21 cellular contexts compared by ENCODE assay signal in genomic region chr9:78357165-78357873, GRCh38.
DNase-seq lines count a peak whose midpoint lies in the region; ATAC-seq and TF ChIP-seq lines count a peak whose summit lies in the region.
"Had no signal": no experiment of that assay in that cellular context is flagged by ENCODE, and none has a peak within 500 bp of the region (broad histone marks: within the 10 kb centered on the region; RNA-seq: fewer than 3 reads in every experiment).

No MANE protein-coding gene starts in this region.

- POLR2A ChIA-PET in activated B cell treated with CpG ODN at 0.5 μM for 24 hours (lab: Charles Lee): interaction anchor here (1.6 kb wide), 1 partner anchor 60 kb away, joined by 3 read pairs; the partner anchor contains the start of gene PSAT1

- no peaks in the 10 kb centered on the region for H3K4me1 Mint-ChIP-seq in activated B cell treated with CpG ODN at 0.5 μM for 24 hours
- peaks cover 2% of the 10 kb centered on the region for H3K4me1 Mint-ChIP-seq in activated CD8-positive, alpha-beta memory T cell treated with anti-CD3 and anti-CD28 coated beads, Interleukin-2, amount 10 ng/mL, durations not matched to agents 7 days and 5 days
- H3K4me1 Mint-ChIP-seq: natural killer cell had no signal

- no peak overlapping the region for H3K27ac Mint-ChIP-seq in activated B cell treated with CpG ODN at 0.5 μM for 24 hours
- no peak overlapping the region for H3K27ac Mint-ChIP-seq in activated CD8-positive, alpha-beta memory T cell treated with anti-CD3 and anti-CD28 coated beads, Interleukin-2, amount 10 ng/mL, durations not matched to agents 7 days and 5 days
- H3K27ac Mint-ChIP-seq: CD8-positive, alpha-beta T cell; immature natural killer cell; natural killer cell; T-helper 2 cell treated with Interferon-gamma antibody and Interleukin-4, amounts not matched to agents 5 μg/mL and 100 μg/mL, for 36 hours had no signal

- CTCF ChIA-PET in activated B cell treated with CpG ODN at 0.5 μM for 24 hours (lab: Charles Lee): interaction anchor here (0.5 kb wide), 1 partner anchor 385 kb away, joined by 4 read pairs; no protein-coding TSS in a partner anchor
- CTCF ChIA-PET in activated CD8-positive, alpha-beta memory T cell treated with anti-CD3 and anti-CD28 coated beads, Interleukin-2, amount 10 ng/mL, durations not matched to agents 7 days and 5 days (lab: Charles Lee): no interaction called here

- no peak overlapping the region for H3K4me3 Mint-ChIP-seq in activated B cell treated with CpG ODN at 0.5 μM for 24 hours
- no peak overlapping the region for H3K4me3 Mint-ChIP-seq in activated CD8-positive, alpha-beta memory T cell treated with anti-CD3 and anti-CD28 coated beads, Interleukin-2, amount 10 ng/mL, durations not matched to agents 7 days and 5 days
- H3K4me3 Mint-ChIP-seq: CD8-positive, alpha-beta T cell; immature natural killer cell; natural killer cell; T-helper 2 cell treated with Interferon-gamma antibody and Interleukin-4, amounts not matched to agents 5 μg/mL and 100 μg/mL, for 36 hours had no signal

- H3K4me3 ChIP-seq in GM12864 (ENCODE audit: low read depth, low read length): no peak overlapping the region
- H3K4me3 ChIP-seq: body of pancreas, lung, SJCRH30, stomach, uterus had no signal

- no peaks in the 10 kb centered on the region for H3K36me3 Mint-ChIP-seq in activated B cell treated with CpG ODN at 0.5 μM for 24 hours (ENCODE audit: low read depth)
- H3K36me3 Mint-ChIP-seq in activated CD8-positive, alpha-beta memory T cell treated with anti-CD3 and anti-CD28 coated beads, Interleukin-2, amount 10 ng/mL, durations not matched to agents 7 days and 5 days: no peaks in the 10 kb centered on the region
- H3K36me3 Mint-ChIP-seq: CD8-positive, alpha-beta T cell; immature natural killer cell; natural killer cell had no signal

- intact Hi-C loops in activated B cell treated with CpG ODN at 0.5 μM for 24 hours (cut with micrococcal nuclease): no loop called here

- H3K27me3 Mint-ChIP-seq in activated B cell treated with CpG ODN at 0.5 μM for 24 hours: no peaks in the 10 kb centered on the region
- no peaks in the 10 kb centered on the region for H3K27me3 Mint-ChIP-seq in activated CD8-positive, alpha-beta memory T cell treated with anti-CD3 and anti-CD28 coated beads, Interleukin-2, amount 10 ng/mL, durations not matched to agents 7 days and 5 days

- no peak for TF ChIP-seq CTCF in GM12864 (IDR thresholded peaks at IDR 0.05; ENCODE audit: low read depth, low read length, missing control alignments)
- no peak for TF ChIP-seq CTCF in activated B cell treated with CpG ODN at 0.5 μM for 24 hours (IDR thresholded peaks at IDR 0.05)
- TF ChIP-seq CTCF in GM20000 (IDR thresholded peaks at IDR 0.05; ENCODE audit: extremely low read depth, missing control alignments): no peak

- no peaks in the 10 kb centered on the region for H3K9me3 Mint-ChIP-seq in activated B cell treated with CpG ODN at 0.5 μM for 24 hours
- no peaks in the 10 kb centered on the region for H3K9me3 Mint-ChIP-seq in activated CD8-positive, alpha-beta memory T cell treated with anti-CD3 and anti-CD28 coated beads, Interleukin-2, amount 10 ng/mL, durations not matched to agents 7 days and 5 days (ENCODE audit: low read depth)
- H3K9me3 Mint-ChIP-seq: CD8-positive, alpha-beta T cell; immature natural killer cell; natural killer cell; T-helper 2 cell treated with Interferon-gamma antibody and Interleukin-4, amounts not matched to agents 5 μg/mL and 100 μg/mL, for 36 hours had no signal

- DNase-seq in GM12864 (ENCODE audit: low read depth) (peak; percentile 10), activated B cell treated with CpG ODN at 0.5 μM for 24 hours (no peak), GM20000 (ENCODE audit: low spot score) (no peak), D341Med (ENCODE audit: low spot score) (no peak)
- no peak for DNase-seq in activated CD8-positive, alpha-beta memory T cell treated with anti-CD3 and anti-CD28 coated beads, Interleukin-2, amount 10 ng/mL, durations not matched to agents 7 days and 5 days
- DNase-seq: activated CD4-positive, CD25-positive, alpha-beta regulatory T cell treated with anti-CD3 and anti-CD28 coated beads, Interleukin-2, amount 50 U/mL, for 72 hours; body of pancreas; CD8-positive, alpha-beta T cell; erythroblast; immature natural killer cell; natural killer cell; NCI-H146; NCI-H510A; SJCRH30; stomach; uterus had no signal

- ATAC-seq in GM19463 (IDR thresholded peaks at IDR 0.05; ENCODE audit: unreplicated experiment): peak; percentile 86
- ATAC-seq in HG02885 (IDR thresholded peaks at IDR 0.05; ENCODE audit: poor library complexity, unreplicated experiment): peak; percentile 85
- peak; percentile 49 for ATAC-seq in activated B cell treated with CpG ODN at 0.5 μM for 24 hours (ENCODE audit: low read depth)
- no peak for ATAC-seq in activated CD8-positive, alpha-beta memory T cell treated with anti-CD3 and anti-CD28 coated beads, Interleukin-2, amount 10 ng/mL, durations not matched to agents 7 days and 5 days
- ATAC-seq in GM21825 (IDR thresholded peaks at IDR 0.05; ENCODE audit: unreplicated experiment): no peak
- ATAC-seq: body of pancreas; CD8-positive, alpha-beta T cell had no signal

Comparison
In these comparisons a context has a peak if more than half of its experiments do, and no peak if none do; other contexts are left out.
1. ATAC-seq: peak in GM19463 (single experiment), HG02885 (single experiment) and activated B cell treated with CpG ODN at 0.5 μM for 24 hours (single experiment); none in activated CD8-positive, alpha-beta memory T cell treated with anti-CD3 and anti-CD28 coated beads, Interleukin-2, amount 10 ng/mL, durations not matched to agents 7 days and 5 days (single experiment) and GM21825 (single experiment).